ENCODE assay signal across 10 cellular contexts in genomic region chr16:66520406-66521194, GRCh38. TPM values are rescaled to one million over a fixed set of nuclear protein-coding genes. Genes with fewer than 3 reads are reported as not detected.
DNase-seq lines count a peak whose midpoint lies in the region; ATAC-seq and TF ChIP-seq lines count a peak whose summit lies in the region.
"Had no signal": no experiment of that assay in that cellular context is flagged by ENCODE, and none has a peak within 500 bp of the region (broad histone marks: within the 10 kb centered on the region; RNA-seq: fewer than 3 reads in every experiment).

No MANE protein-coding gene starts in this region.

- CTCF ChIA-PET in activated B cell treated with CpG ODN at 0.5 μM for 24 hours (lab: Charles Lee): no interaction called here

- peak overlapping the region; percentile 78 for H3K27ac ChIP-seq in suprapubic skin

- peaks cover 87% of the 10 kb centered on the region for H3K4me1 Mint-ChIP-seq in T-helper 2 cell treated with Interferon-gamma antibody and Interleukin-4, amounts not matched to agents 5 μg/mL and 100 μg/mL, for 36 hours (ENCODE audit: low read depth)
- H3K4me1 Mint-ChIP-seq in activated B cell treated with CpG ODN at 0.5 μM for 24 hours: peaks cover 97% of the 10 kb centered on the region

- no peaks in the 10 kb centered on the region for H3K27me3 Mint-ChIP-seq in T-helper 2 cell treated with Interferon-gamma antibody and Interleukin-4, amounts not matched to agents 5 μg/mL and 100 μg/mL, for 36 hours (ENCODE audit: low read depth)
- H3K27me3 Mint-ChIP-seq in activated B cell treated with CpG ODN at 0.5 μM for 24 hours: no peaks in the 10 kb centered on the region

- H3K9me3 Mint-ChIP-seq in T-helper 2 cell treated with Interferon-gamma antibody and Interleukin-4, amounts not matched to agents 5 μg/mL and 100 μg/mL, for 36 hours: no peaks in the 10 kb centered on the region
- H3K9me3 Mint-ChIP-seq in activated B cell treated with CpG ODN at 0.5 μM for 24 hours: no peaks in the 10 kb centered on the region

- H3K27me3 ChIP-seq in suprapubic skin: no peaks in the 10 kb centered on the region

- TF ChIP-seq CTCF in activated B cell treated with CpG ODN at 0.5 μM for 24 hours (IDR thresholded peaks at IDR 0.05): no peak
- TF ChIP-seq CTCF in suprapubic skin (IDR thresholded peaks at IDR 0.05): no peak
- TF ChIP-seq CTCF in GM13976 (IDR thresholded peaks at IDR 0.05; ENCODE audit: borderline replicate concordance, control extremely low read depth, extremely low read depth, insufficient read depth, missing control alignments): no peak

- no peak for TF ChIP-seq EP300 in suprapubic skin (IDR thresholded peaks at IDR 0.05)

- no peaks in the 10 kb centered on the region for H3K9me3 ChIP-seq in suprapubic skin

- H3K36me3 Mint-ChIP-seq in T-helper 2 cell treated with Interferon-gamma antibody and Interleukin-4, amounts not matched to agents 5 μg/mL and 100 μg/mL, for 36 hours (ENCODE audit: low read depth): peaks cover 18% of the 10 kb centered on the region
- no peaks in the 10 kb centered on the region for H3K36me3 Mint-ChIP-seq in activated B cell treated with CpG ODN at 0.5 μM for 24 hours (ENCODE audit: low read depth)

- ATAC-seq in activated B cell treated with CpG ODN at 0.5 μM for 24 hours (ENCODE audit: low read depth) (no peak), left cardiac atrium (peak in 1 of 2 donors; percentile 3), HG02938 (IDR thresholded peaks at IDR 0.05; ENCODE audit: unreplicated experiment) (no peak), GM18870 (IDR thresholded peaks at IDR 0.05; ENCODE audit: unreplicated experiment) (no peak)

- peak in 1 of 2 donors; percentile 12 for TF ChIP-seq POLR2A in suprapubic skin (IDR thresholded peaks at IDR 0.05)

- POLR2A ChIA-PET in activated B cell treated with CpG ODN at 0.5 μM for 24 hours (lab: Charles Lee): interaction anchor here (9.8 kb wide), 1 partner anchor 29 kb away, joined by 162 read pairs; the partner anchor contains the start of genes CKLF and TK2

- DNase-seq in T-helper 2 cell treated with Interferon-gamma antibody and Interleukin-4, amounts not matched to agents 5 μg/mL and 100 μg/mL, for 36 hours (ENCODE audit: low spot score): no peak
- DNase-seq in T-helper 2 cell: no peak
- DNase-seq in activated B cell treated with CpG ODN at 0.5 μM for 24 hours: no peak
- DNase-seq in left cardiac atrium: peak; percentile 57
- DNase-seq in suprapubic skin (ENCODE audit: low spot score in 2 of 2): no peak
- no peak for DNase-seq in GM13976 (ENCODE audit: low spot score)
- DNase-seq: 8988T; NK-92 treated with Interleukin-12 subunit alpha and Interleukin-12 subunit beta, amount 100 ng/mL, for 24 hours had no signal

- intact Hi-C loops in activated B cell treated with CpG ODN at 0.5 μM for 24 hours (cut with micrococcal nuclease) (loop anchor here (2.0 kb wide), 1 partner anchor 230 kb away; the partner anchor contains the start of gene DYNC1LI2), left cardiac atrium (cut with DNase I) (no loop called here)

- peaks cover 77% of the 10 kb centered on the region for H3K4me1 ChIP-seq in suprapubic skin

- in situ Hi-C loops in GM13976 (cut with MboI; ENCODE audit: low sequenced_read_pairs, unreplicated experiment): no loop called here

- peak overlapping the region; percentile 68 for H3K27ac Mint-ChIP-seq in T-helper 2 cell treated with Interferon-gamma antibody and Interleukin-4, amounts not matched to agents 5 μg/mL and 100 μg/mL, for 36 hours
- H3K27ac Mint-ChIP-seq in activated B cell treated with CpG ODN at 0.5 μM for 24 hours: peak overlapping the region; percentile 24

- peaks cover 4% of the 10 kb centered on the region for H3K36me3 ChIP-seq in suprapubic skin

- 70% methylated on average over 14 of the region's 14 CpGs for WGBS in suprapubic skin

- H3K4me3 ChIP-seq in suprapubic skin: no peak overlapping the region

- peak overlapping the region; percentile 63 for H3K4me3 Mint-ChIP-seq in T-helper 2 cell treated with Interferon-gamma antibody and Interleukin-4, amounts not matched to agents 5 μg/mL and 100 μg/mL, for 36 hours
- H3K4me3 Mint-ChIP-seq in activated B cell treated with CpG ODN at 0.5 μM for 24 hours: peak overlapping the region; percentile 39

RNA-seq across cellular contexts. Expression of gene TK2, which starts 29.3 kb away (rescaled TPM):
- 4.0 and 4.8 TPM in 2 replicates for total RNA-seq in activated B cell treated with CpG ODN at 0.5 μM for 24 hours
- total RNA-seq in left cardiac atrium: 10 to 100 TPM; 22.3 to 28.2 TPM
- 10 to 100 TPM; 13.6 to 27.0 (median 19.7) TPM for total RNA-seq in suprapubic skin

RNA-seq across cellular contexts. Expression of gene CKLF, which starts 31.8 kb away (rescaled TPM):
- total RNA-seq in activated B cell treated with CpG ODN at 0.5 μM for 24 hours (12.1 and 20.0 TPM in 2 replicates), left cardiac atrium (10 to 100 TPM; 15.8 to 22.5 TPM), suprapubic skin (10 to 100 TPM; 15.4 to 33.7 (median 21.4) TPM)

RNA-seq across cellular contexts. Expression of gene CMTM1, which starts 45.6 kb away (rescaled TPM):
- total RNA-seq in activated B cell treated with CpG ODN at 0.5 μM for 24 hours (0.95 and 1.9 TPM in 2 replicates), left cardiac atrium (1 to 10 TPM; 1.3 to 3.0 TPM), suprapubic skin (1 to 10 TPM in 3 of 4 donors, under 1 TPM in 1; 0.97 to 1.6 (median 1.5) TPM)

RNA-seq across cellular contexts. Expression of gene CMTM2, which starts 58.7 kb away (rescaled TPM):
- total RNA-seq in activated B cell treated with CpG ODN at 0.5 μM for 24 hours: not detected in 2 replicates
- under 1 TPM in 1 of 2 donors, not detected in 1; 0.62 TPM for total RNA-seq in left cardiac atrium
- not detected for total RNA-seq in suprapubic skin
